10 cellular contexts compared by ENCODE assay signal in the genomic region with DNA sequence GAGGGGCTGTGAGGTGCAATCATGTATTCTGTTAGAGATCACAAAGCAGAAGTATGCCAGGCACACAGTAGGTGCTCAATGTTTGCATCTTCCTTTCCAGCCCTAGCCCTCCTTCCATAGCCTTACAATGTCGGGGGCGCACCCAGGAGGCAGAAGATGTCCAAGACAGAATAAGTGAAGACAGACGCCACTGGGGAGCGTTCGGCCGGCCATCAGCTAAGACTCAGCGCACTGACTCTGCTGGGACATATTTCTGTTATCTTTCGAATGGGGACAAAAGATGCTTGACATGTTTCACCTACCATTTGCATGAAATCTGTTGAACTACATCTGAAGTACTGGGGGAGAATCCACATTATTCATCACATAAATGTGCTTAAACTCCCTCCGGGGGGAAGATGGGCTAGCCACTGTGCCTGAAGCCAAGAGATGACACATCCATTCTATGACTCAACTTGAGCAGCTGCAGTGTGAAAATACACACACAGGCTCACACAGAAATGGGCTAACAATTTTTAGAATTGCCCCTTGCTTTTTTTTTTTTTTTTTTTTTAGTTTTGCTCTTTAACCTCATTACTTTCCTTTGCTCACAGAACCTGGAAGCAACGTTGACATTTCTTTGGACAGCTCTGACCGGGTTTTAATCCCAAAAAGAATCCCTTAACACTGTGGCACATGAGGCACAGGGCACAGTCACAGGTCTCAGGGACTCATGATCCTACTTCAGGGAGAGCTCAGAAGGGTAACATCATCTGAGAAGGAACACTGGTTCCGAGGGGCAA. TPM values are rescaled to one million over a fixed set of nuclear protein-coding genes. Genes with fewer than 3 reads are reported as not detected.
DNase-seq lines count a peak whose midpoint lies in the region; ATAC-seq, FAIRE-seq and TF ChIP-seq lines count a peak whose summit lies in the region.
"Had no signal": no experiment of that assay in that cellular context is flagged by ENCODE, and none has a peak within 500 bp of the region (broad histone marks: within the 10 kb centered on the region; RNA-seq: fewer than 3 reads in every experiment).

No MANE protein-coding gene starts in this region.

- H3K9me3 ChIP-seq in H9 (ENCODE audit: control insufficient read depth, low read depth, low read length) = no peaks in the 10 kb centered on the region
- no peaks in the 10 kb centered on the region for H3K9me3 ChIP-seq in adipocyte (ENCODE audit: control insufficient read depth, low read length)

- no peak overlapping the region for H3K56ac ChIP-seq in H9 (ENCODE audit: insufficient read length, low read depth, low read length)

- H3K79me2 ChIP-seq in H9 (ENCODE audit: insufficient read depth, low read length) = no peaks in the 10 kb centered on the region; the same call in 1 of the 2 replicates

- H3K36me3 Mint-ChIP-seq in H9 (ENCODE audit: insufficient read depth in 1 of 3, low read depth in 3 of 3) (peaks cover 0 to 12% (median 8%) of the 10 kb centered on the region in 3 experiments; a peak in 5 of 7 replicates), glutamatergic neuron (ENCODE audit: unreplicated experiment) (no peaks in the 10 kb centered on the region)
- no peaks in the 10 kb centered on the region for H3K36me3 Mint-ChIP-seq in stimulated activated memory B cell treated with anti-CD40 and anti-IgM and Interleukin-4, amounts not matched to agents 10 μg/mL and 1 μg/mL and 100 μg/mL, for 72 hours

- no peak overlapping the region for H2BK12ac ChIP-seq in H9 (ENCODE audit: insufficient read length, low read depth, low read length)

- no peak overlapping the region for H3K4me3 ChIP-seq in adipocyte (ENCODE audit: low read length)

- H2BK15ac ChIP-seq in H9 (ENCODE audit: low read depth, low read length) = no peak overlapping the region

- no peak overlapping the region for H2BK20ac ChIP-seq in H9 (ENCODE audit: low read depth, low read length, poor library complexity, severe bottlenecking)

- peaks cover 20 to 32% of the 10 kb centered on the region in 2 experiments for H3K4me1 Mint-ChIP-seq in H9
- peaks cover 6% of the 10 kb centered on the region for H3K4me1 Mint-ChIP-seq in stimulated activated memory B cell treated with anti-CD40 and anti-IgM and Interleukin-4, amounts not matched to agents 10 μg/mL and 1 μg/mL and 100 μg/mL, for 72 hours
- peaks cover 10% of the 10 kb centered on the region for H3K4me1 Mint-ChIP-seq in glutamatergic neuron (ENCODE audit: low read depth, unreplicated experiment)

- H4K8ac ChIP-seq in H9 (replicated peaks; ENCODE audit: insufficient read length, low read depth, low read length) = no peak overlapping the region

- no peak overlapping the region for H3K4ac ChIP-seq in H9 (ENCODE audit: low read depth, low read length)

- H3K23ac ChIP-seq in H9 (ENCODE audit: insufficient read length, low read depth, low read length) = no peak overlapping the region

- H4K5ac ChIP-seq in H9 (ENCODE audit: insufficient read length, low read depth, low read length) = no peak overlapping the region

- H3K27ac ChIP-seq in H9 (ENCODE audit: insufficient read length, low read depth, low read length) = no peak overlapping the region

- H4K91ac ChIP-seq in H9 (ENCODE audit: insufficient read length, low read depth, low read length) = no peak overlapping the region

- no peak overlapping the region for H2BK5ac ChIP-seq in H9 (ENCODE audit: insufficient read length, low read length)

- no peak overlapping the region for H2AK5ac ChIP-seq in H9 (ENCODE audit: insufficient read length, low read length)

- no peaks in the 10 kb centered on the region for H4K20me1 ChIP-seq in H9 (ENCODE audit: control insufficient read depth, insufficient read depth, insufficient read length)

- no peak overlapping the region for H3K14ac ChIP-seq in H9 (ENCODE audit: insufficient read depth, low read length)

- no peak overlapping the region for H2BK120ac ChIP-seq in H9 (ENCODE audit: low read depth, low read length, poor library complexity, severe bottlenecking)

- peak; percentile 76 for FAIRE-seq in islet of Langerhans (lab: Jason Lieb, UNC)
- FAIRE-seq: GM18507 had no signal

- H3K27me3 Mint-ChIP-seq in H9 (ENCODE audit: low read depth) = no peaks in the 10 kb centered on the region; the same call in 1 of the 2 replicates
- H3K27me3 Mint-ChIP-seq in stimulated activated memory B cell treated with anti-CD40 and anti-IgM and Interleukin-4, amounts not matched to agents 10 μg/mL and 1 μg/mL and 100 μg/mL, for 72 hours = peaks cover 52% of the 10 kb centered on the region
- peaks cover 2% of the 10 kb centered on the region for H3K27me3 Mint-ChIP-seq in glutamatergic neuron (ENCODE audit: unreplicated experiment)

- H3K18ac ChIP-seq in H9 (ENCODE audit: insufficient read length, low read depth, low read length) = no peak overlapping the region

- H3K23me2 ChIP-seq in H9 (ENCODE audit: insufficient read length, low read depth, low read length, poor library complexity, severe bottlenecking) = no peaks in the 10 kb centered on the region

- no peak for ATAC-seq in GM19395 (IDR thresholded peaks at IDR 0.05; ENCODE audit: unreplicated experiment)
- no peak for ATAC-seq in stimulated activated memory B cell treated with anti-CD40 and anti-IgM and Interleukin-4, amounts not matched to agents 10 μg/mL and 1 μg/mL and 100 μg/mL, for 72 hours

- H3T11ph ChIP-seq in H9 (ENCODE audit: low read length) = no peak overlapping the region

- H3K36me3 ChIP-seq in adipocyte (ENCODE audit: control insufficient read depth, insufficient read depth, low read length, severe bottlenecking) = no peaks in the 10 kb centered on the region

- H3K9ac ChIP-seq in H9 (ENCODE audit: extremely low read depth, insufficient read length, low read length) = no peak overlapping the region
- H3K9ac ChIP-seq in adipocyte (ENCODE audit: low read length) = peak overlapping the region; percentile 24

- DNase-seq in AG08396 (ENCODE audit: low spot score) = peak; percentile 52
- DNase-seq in H9 = no peak
- DNase-seq in adipocyte (ENCODE audit: low read depth) = peak; percentile 74
- no peak for DNase-seq in central memory CD4-positive, alpha-beta T cell
- DNase-seq in glutamatergic neuron = no peak
- DNase-seq: activated CD4-positive, CD25-positive, alpha-beta regulatory T cell treated with anti-CD3 and anti-CD28 coated beads, Interleukin-2, amount 50 U/mL, for 72 hours had no signal

- no peak overlapping the region for H2AFZ ChIP-seq in H9 (ENCODE audit: low read length)

- no peak for TF ChIP-seq CTCF in H9 (conservative IDR thresholded peaks at IDR 0.05)
- TF ChIP-seq CTCF in glutamatergic neuron (IDR thresholded peaks at IDR 0.05; ENCODE audit: partially characterized antibody, unreplicated experiment) = no peak

- H3K27ac Mint-ChIP-seq in H9 = peak overlapping the region in 2 of 3 experiments; percentile 34 to 41; a peak in 4 of 7 replicates
- H3K27ac Mint-ChIP-seq in stimulated activated memory B cell treated with anti-CD40 and anti-IgM and Interleukin-4, amounts not matched to agents 10 μg/mL and 1 μg/mL and 100 μg/mL, for 72 hours = no peak overlapping the region
- H3K27ac Mint-ChIP-seq in glutamatergic neuron (ENCODE audit: unreplicated experiment) = no peak overlapping the region

- H3K4me1 ChIP-seq in H9 (ENCODE audit: insufficient read depth, low read length) (no peaks in the 10 kb centered on the region; the same call in 1 of the 2 replicates), adipocyte (ENCODE audit: control insufficient read depth, insufficient read depth, low read length) (peaks cover 15% of the 10 kb centered on the region)

- H3K4me3 Mint-ChIP-seq in H9 (no peak overlapping the region), glutamatergic neuron (ENCODE audit: unreplicated experiment) (no peak overlapping the region)
- no peak overlapping the region for H3K4me3 Mint-ChIP-seq in stimulated activated memory B cell treated with anti-CD40 and anti-IgM and Interleukin-4, amounts not matched to agents 10 μg/mL and 1 μg/mL and 100 μg/mL, for 72 hours

- H3K4me2 ChIP-seq in H9 (ENCODE audit: insufficient read depth, insufficient read length, low read length) = no peak overlapping the region

- no CpG with 5 or more reads among the region's 12 CpGs for WGBS in H9 (ENCODE audit: extremely low coverage, insufficient read length, low lambda C conversion rate)

- H3K27me3 ChIP-seq in H9 (ENCODE audit: insufficient read depth, low read length) (no peaks in the 10 kb centered on the region), adipocyte (replicated peaks; ENCODE audit: control insufficient read depth, insufficient read depth, low read length) (no peaks in the 10 kb centered on the region)

- no peaks in the 10 kb centered on the region for H3K9me3 Mint-ChIP-seq in H9
- no peaks in the 10 kb centered on the region for H3K9me3 Mint-ChIP-seq in stimulated activated memory B cell treated with anti-CD40 and anti-IgM and Interleukin-4, amounts not matched to agents 10 μg/mL and 1 μg/mL and 100 μg/mL, for 72 hours
- peaks cover 2% of the 10 kb centered on the region for H3K9me3 Mint-ChIP-seq in glutamatergic neuron (ENCODE audit: unreplicated experiment)

- no peaks in the 10 kb centered on the region for H3K79me1 ChIP-seq in H9 (ENCODE audit: insufficient read depth, low read depth, low read length, poor library complexity, severe bottlenecking)

RNA-seq across cellular contexts. Expression of a gene that starts 7.9 kb away (rescaled TPM):
- total RNA-seq in H9 (2021) = 22.4 and 23.1 TPM in 2 replicates
- 23.3 TPM for total RNA-seq in glutamatergic neuron (ENCODE audit: unreplicated experiment)

Comparison
In these comparisons a context has a peak if more than half of its experiments do, and no peak if none do; other contexts are left out.
1. DNase-seq: peak in AG08396 (single experiment) and adipocyte (single experiment); none in H9 (single experiment), central memory CD4-positive, alpha-beta T cell (single experiment) and glutamatergic neuron (single experiment).
2. H3K27ac Mint-ChIP-seq: peak in H9 (2 of 3); none in stimulated activated memory B cell treated with anti-CD40 and anti-IgM and Interleukin-4, amounts not matched to agents 10 μg/mL and 1 μg/mL and 100 μg/mL, for 72 hours (single experiment) and glutamatergic neuron (single experiment).